40 cellular contexts compared by ENCODE assay signal in the genomic region with DNA sequence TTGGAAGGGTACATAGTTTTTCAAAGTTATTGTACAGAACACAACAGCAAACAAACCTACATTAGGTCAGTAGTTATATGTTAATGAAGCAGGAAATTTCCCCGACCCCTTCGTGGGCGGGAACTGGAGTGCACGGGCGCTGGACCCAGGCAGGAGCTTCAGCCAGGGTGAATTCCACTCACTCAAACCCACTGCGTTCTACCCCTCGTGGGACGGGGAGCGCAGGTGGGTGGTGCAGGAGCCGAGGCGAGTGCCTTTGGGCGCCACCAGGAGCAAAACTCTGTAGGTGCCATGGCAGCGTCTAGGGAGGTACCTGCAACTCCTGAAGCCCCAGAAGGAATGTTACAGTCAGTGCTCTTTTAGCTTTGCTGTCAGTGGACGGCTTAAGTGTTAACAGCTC. TPM values are rescaled to one million over a fixed set of nuclear protein-coding genes. Genes with fewer than 3 reads are reported as not detected.
"Had no signal": no experiment of that assay in that cellular context is flagged by ENCODE, and none has a peak within 500 bp of the region (broad histone marks: within the 10 kb centered on the region; RNA-seq: fewer than 3 reads in every experiment).

No MANE protein-coding gene starts in this region.

- ATAC-seq: activated naive CD4-positive, alpha-beta T cell treated with anti-CD3 and anti-CD28 coated beads, Interleukin-2, amount 50 U/mL, for 72 hours; activated naive CD8-positive, alpha-beta T cell treated with anti-CD3 and anti-CD28 coated beads, Interleukin-2, amount 50 U/mL, for 24 hours; activated T-cell treated with anti-CD3 and anti-CD28 coated beads, Interleukin-2, amount 50 U/mL, for 4 hours; activated T-cell treated with anti-CD3 and anti-CD28 coated beads, Interleukin-2, amount 50 U/mL, for 72 hours; activated T-helper 17 cell treated with anti-CD3 and anti-CD28 coated beads, Interleukin-2, amount 50 U/mL, for 72 hours; body of pancreas had no signal

- H3K27ac Mint-ChIP-seq: activated naive CD4-positive, alpha-beta T cell treated with anti-CD3 and anti-CD28 coated beads for 36 hours; activated naive CD4-positive, alpha-beta T cell treated with anti-CD3 and anti-CD28 coated beads, Interleukin-2, amount 10 ng/mL, durations not matched to agents 7 days and 5 days; activated naive CD4-positive, alpha-beta T cell treated with anti-CD3 and anti-CD28 coated beads, Interleukin-2, amount 50 U/mL, for 24 hours; activated naive CD4-positive, alpha-beta T cell treated with anti-CD3 and anti-CD28 coated beads, Interleukin-2, amount 50 U/mL, for 72 hours; activated naive CD8-positive, alpha-beta T cell; activated naive CD8-positive, alpha-beta T cell treated with anti-CD3 and anti-CD28 coated beads for 36 hours; activated naive CD8-positive, alpha-beta T cell treated with anti-CD3 and anti-CD28 coated beads, Interleukin-2, amount 10 ng/mL, durations not matched to agents 7 days and 5 days; activated naive CD8-positive, alpha-beta T cell treated with anti-CD3 and anti-CD28 coated beads, Interleukin-2, amount 50 U/mL, for 24 hours; activated T-cell treated with anti-CD3 and anti-CD28 coated beads, Interleukin-2, amount 50 U/mL, for 24 hours; activated T-cell treated with anti-CD3 and anti-CD28 coated beads, Interleukin-2, amount 50 U/mL, for 72 hours; activated T-helper 1 cell treated with anti-CD3 and anti-CD28 coated beads, Interleukin-12 subunit alpha, Interleukin-12 subunit beta, Interleukin-2, Interleukin-4 antibody, amounts not matched to agents 30 ng/mL and 10 ng/mL and 1 ng/mL, durations not matched to agents 14 hours and 24 hours and 36 hours; activated T-helper 17 cell treated with anti-CD3 and anti-CD28 coated beads, Interleukin-2, amount 50 U/mL, for 72 hours; activated T-helper 2 cell treated with anti-CD3 and anti-CD28 coated beads, Interferon-gamma antibody, Interleukin-2, Interleukin-4, amounts not matched to agents 10 μg/mL and 5 μg/mL and 100 μg/mL, durations not matched to agents 14 hours and 24 hours and 36 hours; brain had no signal

- H3K4me3 Mint-ChIP-seq: activated naive CD4-positive, alpha-beta T cell treated with anti-CD3 and anti-CD28 coated beads for 36 hours; activated naive CD4-positive, alpha-beta T cell treated with anti-CD3 and anti-CD28 coated beads, Interleukin-2, amount 10 ng/mL, durations not matched to agents 7 days and 5 days; activated naive CD4-positive, alpha-beta T cell treated with anti-CD3 and anti-CD28 coated beads, Interleukin-2, amount 50 U/mL, for 24 hours; activated naive CD8-positive, alpha-beta T cell; activated naive CD8-positive, alpha-beta T cell treated with anti-CD3 and anti-CD28 coated beads for 36 hours; activated naive CD8-positive, alpha-beta T cell treated with anti-CD3 and anti-CD28 coated beads, Interleukin-2, amount 10 ng/mL, durations not matched to agents 7 days and 5 days; activated naive CD8-positive, alpha-beta T cell treated with anti-CD3 and anti-CD28 coated beads, Interleukin-2, amount 50 U/mL, for 24 hours; activated T-cell treated with anti-CD3 and anti-CD28 coated beads, Interleukin-2, amount 50 U/mL, for 24 hours; activated T-cell treated with anti-CD3 and anti-CD28 coated beads, Interleukin-2, amount 50 U/mL, for 4 hours; activated T-cell treated with anti-CD3 and anti-CD28 coated beads, Interleukin-2, amount 50 U/mL, for 72 hours; activated T-helper 1 cell treated with anti-CD3 and anti-CD28 coated beads, Interleukin-12 subunit alpha, Interleukin-12 subunit beta, Interleukin-2, Interleukin-4 antibody, amounts not matched to agents 30 ng/mL and 10 ng/mL and 1 ng/mL, durations not matched to agents 14 hours and 24 hours and 36 hours; activated T-helper 17 cell treated with anti-CD3 and anti-CD28 coated beads, Interleukin-2, amount 50 U/mL, for 72 hours; brain; central memory CD8-positive, alpha-beta T cell had no signal

- DNase-seq: activated effector memory CD4-positive, alpha-beta T cell treated with anti-CD3 and anti-CD28 coated beads, Interleukin-2, amount 50 U/mL, for 16 hours; activated effector memory CD4-positive, alpha-beta T cell treated with Interleukin-2 at 50 U/mL for 16 hours; activated gamma-delta T cell; activated gamma-delta T cell treated with Interleukin-2 at 50 U/mL for 16 hours; activated naive CD4-positive, alpha-beta T cell; activated naive CD4-positive, alpha-beta T cell treated with anti-CD3 and anti-CD28 coated beads for 36 hours; activated naive CD4-positive, alpha-beta T cell treated with anti-CD3 and anti-CD28 coated beads, Interleukin-2, amount 10 ng/mL, durations not matched to agents 7 days and 5 days; activated naive CD4-positive, alpha-beta T cell treated with anti-CD3 and anti-CD28 coated beads, Interleukin-2, amount 50 U/mL, for 16 hours; activated naive CD4-positive, alpha-beta T cell treated with Interleukin-2 at 50 U/mL for 16 hours; activated naive CD8-positive, alpha-beta T cell treated with anti-CD3 and anti-CD28 coated beads for 36 hours; activated naive CD8-positive, alpha-beta T cell treated with anti-CD3 and anti-CD28 coated beads, Interleukin-2, amount 10 ng/mL, durations not matched to agents 7 days and 5 days; activated naive CD8-positive, alpha-beta T cell treated with anti-CD3 and anti-CD28 coated beads, Interleukin-2, amount 50 U/mL, for 24 hours; activated T-cell treated with anti-CD3 and anti-CD28 coated beads, Interleukin-2, amount 50 U/mL, for 1 hour; activated T-cell treated with anti-CD3 and anti-CD28 coated beads, Interleukin-2, amount 50 U/mL, for 24 hours; activated T-cell treated with anti-CD3 and anti-CD28 coated beads, Interleukin-2, amount 50 U/mL, for 4 hours; activated T-cell treated with anti-CD3 and anti-CD28 coated beads, Interleukin-2, amount 50 U/mL, for 48 hours; activated T-cell treated with anti-CD3 and anti-CD28 coated beads, Interleukin-2, amount 50 U/mL, for 72 hours; adrenal gland; amniotic stem cell; amygdala; anterior cingulate cortex; aorta; body of pancreas; brain microvascular endothelial cell; caudate nucleus; central memory CD4-positive, alpha-beta T cell; cerebellar nuclear complex had no signal

- H3K27me3 Mint-ChIP-seq: activated naive CD4-positive, alpha-beta T cell treated with anti-CD3 and anti-CD28 coated beads, Interleukin-2, amount 10 ng/mL, durations not matched to agents 7 days and 5 days; activated naive CD4-positive, alpha-beta T cell treated with anti-CD3 and anti-CD28 coated beads, Interleukin-2, amount 50 U/mL, for 24 hours; activated naive CD8-positive, alpha-beta T cell; activated naive CD8-positive, alpha-beta T cell treated with anti-CD3 and anti-CD28 coated beads for 36 hours; activated naive CD8-positive, alpha-beta T cell treated with anti-CD3 and anti-CD28 coated beads, Interleukin-2, amount 50 U/mL, for 24 hours; activated T-cell treated with anti-CD3 and anti-CD28 coated beads, Interleukin-2, amount 50 U/mL, for 24 hours; activated T-helper 17 cell treated with anti-CD3 and anti-CD28 coated beads, Interleukin-2, amount 50 U/mL, for 72 hours; brain; central memory CD8-positive, alpha-beta T cell had no signal

- H3K4me1 ChIP-seq: adrenal gland, ascending aorta, body of pancreas, breast epithelium had no signal

- FAIRE-seq: astrocyte, bronchial epithelial cell had no signal

- H3K9me3 Mint-ChIP-seq: activated naive CD4-positive, alpha-beta T cell treated with anti-CD3 and anti-CD28 coated beads for 36 hours; activated naive CD4-positive, alpha-beta T cell treated with anti-CD3 and anti-CD28 coated beads, Interleukin-2, amount 10 ng/mL, durations not matched to agents 7 days and 5 days; activated naive CD4-positive, alpha-beta T cell treated with anti-CD3 and anti-CD28 coated beads, Interleukin-2, amount 50 U/mL, for 24 hours; activated naive CD4-positive, alpha-beta T cell treated with anti-CD3 and anti-CD28 coated beads, Interleukin-2, amount 50 U/mL, for 72 hours; activated naive CD8-positive, alpha-beta T cell treated with anti-CD3 and anti-CD28 coated beads for 36 hours; activated naive CD8-positive, alpha-beta T cell treated with anti-CD3 and anti-CD28 coated beads, Interleukin-2, amount 10 ng/mL, durations not matched to agents 7 days and 5 days; activated naive CD8-positive, alpha-beta T cell treated with anti-CD3 and anti-CD28 coated beads, Interleukin-2, amount 50 U/mL, for 24 hours; activated T-cell treated with anti-CD3 and anti-CD28 coated beads, Interleukin-2, amount 50 U/mL, for 24 hours; activated T-cell treated with anti-CD3 and anti-CD28 coated beads, Interleukin-2, amount 50 U/mL, for 4 hours; activated T-cell treated with anti-CD3 and anti-CD28 coated beads, Interleukin-2, amount 50 U/mL, for 72 hours; activated T-helper 1 cell treated with anti-CD3 and anti-CD28 coated beads, Interleukin-12 subunit alpha, Interleukin-12 subunit beta, Interleukin-2, Interleukin-4 antibody, amounts not matched to agents 30 ng/mL and 10 ng/mL and 1 ng/mL, durations not matched to agents 14 hours and 24 hours and 36 hours; activated T-helper 17 cell treated with anti-CD3 and anti-CD28 coated beads, Interleukin-2, amount 50 U/mL, for 72 hours; activated T-helper 2 cell treated with anti-CD3 and anti-CD28 coated beads, Interferon-gamma antibody, Interleukin-2, Interleukin-4, amounts not matched to agents 10 μg/mL and 5 μg/mL and 100 μg/mL, durations not matched to agents 14 hours and 24 hours and 36 hours; brain; central memory CD8-positive, alpha-beta T cell had no signal

- H3K4me3 ChIP-seq: adrenal gland, ascending aorta, body of pancreas, breast epithelium, cardiac muscle cell had no signal

- H3K9me3 ChIP-seq: adrenal gland, ascending aorta, body of pancreas, breast epithelium had no signal

- H3K36me3 Mint-ChIP-seq: activated naive CD4-positive, alpha-beta T cell treated with anti-CD3 and anti-CD28 coated beads, Interleukin-2, amount 10 ng/mL, durations not matched to agents 7 days and 5 days; activated naive CD4-positive, alpha-beta T cell treated with anti-CD3 and anti-CD28 coated beads, Interleukin-2, amount 50 U/mL, for 24 hours; activated naive CD4-positive, alpha-beta T cell treated with anti-CD3 and anti-CD28 coated beads, Interleukin-2, amount 50 U/mL, for 72 hours; activated naive CD8-positive, alpha-beta T cell; activated naive CD8-positive, alpha-beta T cell treated with anti-CD3 and anti-CD28 coated beads for 36 hours; activated naive CD8-positive, alpha-beta T cell treated with anti-CD3 and anti-CD28 coated beads, Interleukin-2, amount 10 ng/mL, durations not matched to agents 7 days and 5 days; brain had no signal

- H3K27ac ChIP-seq: adrenal gland, ascending aorta, body of pancreas, brain microvascular endothelial cell, breast epithelium, cardiac muscle cell had no signal

- H3K27me3 ChIP-seq: adrenal gland, ascending aorta, body of pancreas, brain microvascular endothelial cell, breast epithelium, cardiac muscle cell had no signal

- H3K36me3 ChIP-seq: adrenal gland, ascending aorta, brain microvascular endothelial cell, breast epithelium, cardiac muscle cell had no signal

- H3K4me1 Mint-ChIP-seq: activated T-helper 17 cell treated with anti-CD3 and anti-CD28 coated beads, Interleukin-2, amount 50 U/mL, for 72 hours; brain; central memory CD8-positive, alpha-beta T cell had no signal

RNA-seq across cellular contexts. Expression of a gene that starts 39.0 kb away (rescaled TPM):
- total RNA-seq: cardiac muscle cell had no signal
